In the genomic region with DNA sequence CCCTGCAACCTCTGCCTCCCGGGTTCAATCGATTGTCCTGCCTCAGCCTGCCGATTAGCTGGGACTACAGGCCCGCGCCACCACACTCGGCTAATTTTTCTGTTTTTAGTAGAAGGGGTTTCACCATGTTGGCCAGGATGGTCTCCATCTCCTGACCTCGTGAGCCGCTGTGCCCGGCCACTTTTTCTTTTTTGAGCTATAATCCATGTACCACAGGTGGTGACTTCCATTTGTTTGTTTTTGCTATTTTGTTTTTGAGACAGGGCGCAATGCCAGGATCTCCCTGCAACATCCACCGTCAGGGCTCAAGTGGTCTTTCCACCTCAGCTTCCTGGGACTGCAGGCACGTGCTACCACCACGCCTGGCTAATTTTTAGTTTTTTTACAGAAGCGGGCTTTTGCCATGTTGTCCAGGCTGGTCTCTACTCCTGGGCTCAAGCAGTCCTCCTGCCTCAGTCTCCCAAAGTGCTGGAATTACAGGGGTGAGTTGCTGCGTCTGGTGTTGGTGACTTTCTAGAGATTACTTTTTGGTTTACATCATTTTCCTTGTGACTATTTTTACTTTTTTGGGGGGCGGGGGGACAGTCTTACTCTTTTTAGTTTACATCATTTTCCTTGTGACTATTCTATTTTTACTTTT, we compare ENCODE assay signal across 8 cellular contexts. TPM values are rescaled to one million over a fixed set of nuclear protein-coding genes. Genes with fewer than 3 reads are reported as not detected.
DNase-seq lines count a peak whose midpoint lies in the region; ATAC-seq, FAIRE-seq and TF ChIP-seq lines count a peak whose summit lies in the region.

No MANE protein-coding gene starts in this region.

- H3K36me3 ChIP-seq in kidney (ENCODE audit: control insufficient read depth in 1 of 2, insufficient read depth in 2 of 2, low read length in 2 of 2) (peaks cover 16% of the 10 kb centered on the region in 2 donors), suprapubic skin (peaks cover 41% of the 10 kb centered on the region)

- no peak for FAIRE-seq in kidney (lab: Jason Lieb, UNC)

- H3K4me1 Mint-ChIP-seq in activated CD4-positive, alpha-beta T cell treated with anti-CD3 and anti-CD28 coated beads for 36 hours: peaks cover 39% of the 10 kb centered on the region
- H3K4me1 Mint-ChIP-seq in activated T-helper 17 cell treated with anti-CD3 and anti-CD28 coated beads, Interleukin-2, amount 50 U/mL, for 72 hours: peaks cover 23% of the 10 kb centered on the region

- H3K4me1 ChIP-seq in kidney (ENCODE audit: control insufficient read depth in 1 of 2, insufficient read depth in 1 of 2, low read depth in 1 of 2, low read length in 2 of 2) (peaks cover 17 to 21% of the 10 kb centered on the region in 2 donors), suprapubic skin (peaks cover 64% of the 10 kb centered on the region)

- H3K27ac Mint-ChIP-seq in activated CD4-positive, alpha-beta T cell treated with anti-CD3 and anti-CD28 coated beads for 36 hours: peak overlapping the region; percentile 95
- peak overlapping the region; percentile 89 for H3K27ac Mint-ChIP-seq in activated T-helper 17 cell treated with anti-CD3 and anti-CD28 coated beads, Interleukin-2, amount 50 U/mL, for 72 hours

- H3K27ac ChIP-seq in kidney (ENCODE audit: low read depth in 2 of 2, low read length in 2 of 2) (peak overlapping the region; percentile 60 to 62), suprapubic skin (peak overlapping the region; percentile 49)

- no peaks in the 10 kb centered on the region for H3K27me3 ChIP-seq in suprapubic skin

- POLR2A ChIA-PET in activated CD4-positive, alpha-beta T cell treated with anti-CD3 and anti-CD28 coated beads for 36 hours (lab: Charles Lee): interaction anchor here (0.6 to 1.7 kb wide), 6 partner anchors 9 to 324 kb away, joined by 3 to 7 read pairs (median 4); a partner anchor contains a TSS
- POLR2A ChIA-PET in HEK293T (lab: Yijun Ruan, JAX): interaction anchor here (0.9 to 12.0 kb wide), 10 partner anchors 8 to 175 kb away, joined by 3 to 104 read pairs (median 6); a partner anchor contains a TSS

- no peaks in the 10 kb centered on the region for H3K9me3 Mint-ChIP-seq in activated CD4-positive, alpha-beta T cell treated with anti-CD3 and anti-CD28 coated beads for 36 hours (ENCODE audit: low read depth)
- H3K9me3 Mint-ChIP-seq in activated T-helper 17 cell treated with anti-CD3 and anti-CD28 coated beads, Interleukin-2, amount 50 U/mL, for 72 hours: no peaks in the 10 kb centered on the region

- H3K36me3 Mint-ChIP-seq in activated CD4-positive, alpha-beta T cell treated with anti-CD3 and anti-CD28 coated beads for 36 hours (ENCODE audit: low read depth): peaks cover 62% of the 10 kb centered on the region
- peaks cover 81% of the 10 kb centered on the region for H3K36me3 Mint-ChIP-seq in activated T-helper 17 cell treated with anti-CD3 and anti-CD28 coated beads, Interleukin-2, amount 50 U/mL, for 72 hours (ENCODE audit: low read depth)

- no peak for TF ChIP-seq EP300 in suprapubic skin (IDR thresholded peaks at IDR 0.05)

- H3K4me3 ChIP-seq in kidney (ENCODE audit: low read length in 2 of 2) (peak overlapping the region; percentile 90 to 95), suprapubic skin (peak overlapping the region; percentile 81)

- CTCF ChIA-PET in activated CD4-positive, alpha-beta T cell treated with anti-CD3 and anti-CD28 coated beads for 36 hours (lab: Charles Lee): interaction anchor here (0.7 to 2.4 kb wide), 7 partner anchors 26 to 146 kb away, joined by 3 to 6 read pairs (median 4); a partner anchor contains a TSS
- CTCF ChIA-PET in HEK293T (lab: Yijun Ruan, JAX): interaction anchor here (0.7 kb wide), 1 partner anchor 58 kb away, joined by 6 read pairs; no protein-coding TSS in a partner anchor

- peak overlapping the region; percentile 63 to 95 for H3K9ac ChIP-seq in kidney (ENCODE audit: low read length in 2 of 2)

- TF ChIP-seq CTCF in kidney (IDR thresholded peaks at IDR 0.05; ENCODE audit: borderline replicate concordance, extremely low read depth, insufficient read depth): no peak
- TF ChIP-seq CTCF in suprapubic skin (IDR thresholded peaks at IDR 0.05): no peak

- H3K27me3 Mint-ChIP-seq in activated CD4-positive, alpha-beta T cell treated with anti-CD3 and anti-CD28 coated beads for 36 hours: no peaks in the 10 kb centered on the region
- no peaks in the 10 kb centered on the region for H3K27me3 Mint-ChIP-seq in activated T-helper 17 cell treated with anti-CD3 and anti-CD28 coated beads, Interleukin-2, amount 50 U/mL, for 72 hours

- WGBS in suprapubic skin: 35% methylated on average over 16 of the region's 16 CpGs

- peak overlapping the region; percentile 90 for H3K4me3 Mint-ChIP-seq in activated CD4-positive, alpha-beta T cell treated with anti-CD3 and anti-CD28 coated beads for 36 hours
- H3K4me3 Mint-ChIP-seq in activated T-helper 17 cell treated with anti-CD3 and anti-CD28 coated beads, Interleukin-2, amount 50 U/mL, for 72 hours: peak overlapping the region; percentile 96

- H3K9me3 ChIP-seq in kidney (ENCODE audit: control insufficient read depth in 1 of 2, low read length in 2 of 2) (no peaks in the 10 kb centered on the region), suprapubic skin (no peaks in the 10 kb centered on the region)

- intact Hi-C loops in activated CD4-positive, alpha-beta T cell treated with anti-CD3 and anti-CD28 coated beads for 36 hours (cut with DNase I, micrococcal nuclease): no loop called here
- intact Hi-C loops in kidney (cut with DNase I): no loop called here

- no peak for DNase-seq in activated CD4-positive, alpha-beta T cell treated with anti-CD3 and anti-CD28 coated beads for 36 hours
- no peak for DNase-seq in activated CD4-positive, alpha-beta T cell treated with anti-CD3 and anti-CD28 coated beads for 1 hour
- DNase-seq in kidney: peak; percentile 37
- DNase-seq in suprapubic skin (ENCODE audit: low spot score in 2 of 2): no peak
- no peak for DNase-seq in HEK293T (ENCODE audit: extremely low spot score)
- no peak for DNase-seq in stimulated activated CD4-positive, alpha-beta T cell treated with anti-CD3 and anti-CD28 coated beads, Interleukin-12 subunit alpha, Interleukin-12 subunit beta, amount 100 ng/mL, for 4 hours

- ATAC-seq in activated CD4-positive, alpha-beta T cell treated with anti-CD3 and anti-CD28 coated beads for 36 hours: no peak
- no peak for ATAC-seq in activated T-helper 17 cell treated with anti-CD3 and anti-CD28 coated beads, Interleukin-2, amount 50 U/mL, for 72 hours (replicated peaks)
- no peak for ATAC-seq in GM21737 (IDR thresholded peaks at IDR 0.05; ENCODE audit: unreplicated experiment)

- TF ChIP-seq POLR2A in suprapubic skin (IDR thresholded peaks at IDR 0.05): no peak

TF ChIP-seq in HEK293T, 16 proteins besides CTCF, POLR2A, EP300 and RAD21 (continues in another document):
- TF ChIP-seq ZNF384 (IDR thresholded peaks at IDR 0.05) (no peak), SUZ12 (IDR thresholded peaks at IDR 0.05) (no peak), TARDBP (IDR thresholded peaks at IDR 0.05) (no peak), ARNT (IDR thresholded peaks at IDR 0.05) (no peak), FOXA1 (IDR thresholded peaks at IDR 0.05) (no peak), L3MBTL2 (conservative IDR thresholded peaks at IDR 0.05) (no peak), ELF4 (IDR thresholded peaks at IDR 0.05) (no peak), SP1 (IDR thresholded peaks at IDR 0.05) (no peak), FOXK2 (IDR thresholded peaks at IDR 0.05) (no peak), FOXM1 (IDR thresholded peaks at IDR 0.05; ENCODE audit: borderline replicate concordance) (no peak), NFRKB (IDR thresholded peaks at IDR 0.05) (no peak), BHLHE40 (IDR thresholded peaks at IDR 0.05; ENCODE audit: borderline replicate concordance) (no peak)
- TF ChIP-seq, protein P1, sequence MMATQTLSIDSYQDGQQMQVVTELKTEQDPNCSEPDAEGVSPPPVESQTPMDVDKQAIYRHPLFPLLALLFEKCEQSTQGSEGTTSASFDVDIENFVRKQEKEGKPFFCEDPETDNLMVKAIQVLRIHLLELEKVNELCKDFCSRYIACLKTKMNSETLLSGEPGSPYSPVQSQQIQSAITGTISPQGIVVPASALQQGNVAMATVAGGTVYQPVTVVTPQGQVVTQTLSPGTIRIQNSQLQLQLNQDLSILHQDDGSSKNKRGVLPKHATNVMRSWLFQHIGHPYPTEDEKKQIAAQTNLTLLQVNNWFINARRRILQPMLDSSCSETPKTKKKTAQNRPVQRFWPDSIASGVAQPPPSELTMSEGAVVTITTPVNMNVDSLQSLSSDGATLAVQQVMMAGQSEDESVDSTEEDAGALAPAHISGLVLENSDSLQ (IDR thresholded peaks at IDR 0.05): no peak

RNA-seq across cellular contexts. Expression of a gene that starts 8.6 kb away (rescaled TPM):
- total RNA-seq in activated CD4-positive, alpha-beta T cell treated with anti-CD3 and anti-CD28 coated beads for 36 hours: 10 to 100 TPM; 54.6 to 61.1 TPM
- 100 to 1,000 TPM in 1 of 2 donors, 10 to 100 TPM in 1; 78.4 to 118 TPM for total RNA-seq in activated T-helper 17 cell treated with anti-CD3 and anti-CD28 coated beads, Interleukin-2, amount 50 U/mL, for 72 hours
- total RNA-seq in kidney (142 TPM), suprapubic skin (100 to 1,000 TPM; 243 to 686 (median 558) TPM)
- 175 TPM for polyA plus RNA-seq in kidney (ENCODE audit: insufficient read depth, low read depth, low replicate concordance)

RNA-seq across cellular contexts. Expression of a gene that starts 20.8 kb away (rescaled TPM):
- 10 to 100 TPM; 56.1 to 64.7 TPM for total RNA-seq in activated CD4-positive, alpha-beta T cell treated with anti-CD3 and anti-CD28 coated beads for 36 hours
- 100 to 1,000 TPM; 124 to 189 TPM for total RNA-seq in activated T-helper 17 cell treated with anti-CD3 and anti-CD28 coated beads, Interleukin-2, amount 50 U/mL, for 72 hours
- total RNA-seq in kidney (133 TPM), suprapubic skin (100 to 1,000 TPM; 200 to 464 (median 408) TPM)
- 209 TPM for polyA plus RNA-seq in kidney (ENCODE audit: insufficient read depth, low read depth, low replicate concordance)

RNA-seq across cellular contexts. Expression of a gene that starts 21.1 kb away (rescaled TPM):
- total RNA-seq in activated CD4-positive, alpha-beta T cell treated with anti-CD3 and anti-CD28 coated beads for 36 hours: 1 to 10 TPM; 1.9 to 2.2 TPM
- 1 to 10 TPM; 2.7 to 2.9 TPM for total RNA-seq in activated T-helper 17 cell treated with anti-CD3 and anti-CD28 coated beads, Interleukin-2, amount 50 U/mL, for 72 hours
- total RNA-seq in kidney (1.7 TPM), suprapubic skin (1 to 10 TPM in 3 of 4 donors, under 1 TPM in 1; 0.83 to 3.1 (median 1.8) TPM)
- polyA plus RNA-seq in kidney (ENCODE audit: insufficient read depth, low read depth, low replicate concordance): 2.3 TPM

RNA-seq across cellular contexts. Expression of a gene that starts 26.5 kb away (rescaled TPM):
- 10 to 100 TPM; 11.6 to 11.8 TPM for total RNA-seq in activated CD4-positive, alpha-beta T cell treated with anti-CD3 and anti-CD28 coated beads for 36 hours
- total RNA-seq in activated T-helper 17 cell treated with anti-CD3 and anti-CD28 coated beads, Interleukin-2, amount 50 U/mL, for 72 hours: 10 to 100 TPM; 19.3 to 22.3 TPM
- total RNA-seq in kidney: 66.9 TPM
- polyA plus RNA-seq in kidney (ENCODE audit: insufficient read depth, low read depth, low replicate concordance): 131 TPM
- total RNA-seq in suprapubic skin: 10 to 100 TPM; 22.2 to 42.7 (median 39.8) TPM

RNA-seq across cellular contexts. Expression of a gene that starts 29.4 kb away (rescaled TPM):
- 100 to 1,000 TPM; 112 to 124 TPM for total RNA-seq in activated CD4-positive, alpha-beta T cell treated with anti-CD3 and anti-CD28 coated beads for 36 hours
- 100 to 1,000 TPM in 1 of 2 donors, 10 to 100 TPM in 1; 92.5 to 139 TPM for total RNA-seq in activated T-helper 17 cell treated with anti-CD3 and anti-CD28 coated beads, Interleukin-2, amount 50 U/mL, for 72 hours
- 41.6 TPM for total RNA-seq in kidney
- polyA plus RNA-seq in kidney (ENCODE audit: insufficient read depth, low read depth, low replicate concordance): 70.6 TPM
- total RNA-seq in suprapubic skin: 10 to 100 TPM; 21.7 to 39.5 (median 30.2) TPM
